In the genomic region with DNA sequence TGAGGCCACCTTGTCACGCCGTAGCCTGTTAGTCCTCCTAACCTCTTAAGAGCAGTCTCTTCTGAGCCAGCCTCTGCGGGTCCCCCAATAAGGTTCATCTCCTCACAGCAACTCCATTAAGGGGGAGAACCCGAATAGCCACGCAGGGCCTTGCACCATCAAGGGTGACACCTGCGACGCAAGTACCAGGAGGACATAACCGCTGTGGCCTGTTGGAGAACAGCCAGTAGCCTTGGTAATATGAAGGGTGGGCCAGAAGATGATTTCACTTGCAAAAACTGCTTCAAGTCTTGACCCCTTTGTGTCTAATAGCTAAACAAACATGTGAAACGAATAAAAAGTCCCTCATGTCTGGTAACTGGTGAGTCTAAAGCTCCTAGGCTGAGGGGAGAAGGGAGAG, we compare ENCODE assay signal across 16 cellular contexts. TPM values are rescaled to one million over a fixed set of nuclear protein-coding genes. Genes with fewer than 3 reads are reported as not detected.
DNase-seq lines count a peak whose midpoint lies in the region; ATAC-seq and TF ChIP-seq lines count a peak whose summit lies in the region.
"Had no signal": no experiment of that assay in that cellular context is flagged by ENCODE, and none has a peak within 500 bp of the region (broad histone marks: within the 10 kb centered on the region; RNA-seq: fewer than 3 reads in every experiment).

No MANE protein-coding gene starts in this region.

- TF ChIP-seq CTCF in OCI-LY1 (IDR thresholded peaks at IDR 0.05; ENCODE audit: low read length), result no peak
- peak in 2 of 56 donors; percentile 1 to 4 for TF ChIP-seq CTCF in dorsolateral prefrontal cortex (IDR thresholded peaks at IDR 0.05 in 54 of 56, conservative IDR thresholded peaks at IDR 0.05 in 2 of 56; ENCODE audit: low read depth in 1 of 56, partially characterized antibody in 56 of 56)
- TF ChIP-seq CTCF in osteoblast (IDR thresholded peaks at IDR 0.05; ENCODE audit: extremely low read depth, low read depth, low read length), result no peak

- no peaks in the 10 kb centered on the region for H3K9me2 ChIP-seq in OCI-LY1 (ENCODE audit: low read depth, low read length)

- H3K36me3 ChIP-seq in OCI-LY1 (ENCODE audit: insufficient read depth, low read length) (peaks cover 56% of the 10 kb centered on the region), osteoblast (ENCODE audit: insufficient read depth, low read length) (peaks cover 37% of the 10 kb centered on the region)

- H3K27ac ChIP-seq in OCI-LY1 (ENCODE audit: low read depth, low read length, poor library complexity, severe bottlenecking), result peak overlapping the region; percentile 9
- H3K27ac ChIP-seq in dorsolateral prefrontal cortex, result peak overlapping the region in 37 of 59 donors; percentile 2 to 89 (median 58)
- no peak overlapping the region for H3K27ac ChIP-seq in osteoblast (ENCODE audit: low read depth, low read length)
- H3K27ac ChIP-seq: coronary artery had no signal

- no peaks in the 10 kb centered on the region for H4K20me1 ChIP-seq in OCI-LY1 (ENCODE audit: insufficient read depth, low read length)
- peaks cover 27% of the 10 kb centered on the region for H4K20me1 ChIP-seq in osteoblast (ENCODE audit: insufficient read depth, low read length)

- H3K27me3 ChIP-seq in OCI-LY1 (ENCODE audit: insufficient read depth, low read length) (no peaks in the 10 kb centered on the region), dorsolateral prefrontal cortex (no peaks in the 10 kb centered on the region), osteoblast (ENCODE audit: insufficient read depth, low read length) (no peaks in the 10 kb centered on the region)
- H3K27me3 ChIP-seq: gastroesophageal sphincter had no signal

- H3F3A ChIP-seq in OCI-LY1 (ENCODE audit: insufficient read depth, low read length), result no peaks in the 10 kb centered on the region

- H3K79me2 ChIP-seq in OCI-LY1 (ENCODE audit: insufficient read depth, low read length), result no peaks in the 10 kb centered on the region
- H3K79me2 ChIP-seq in osteoblast (ENCODE audit: insufficient read depth, low read length), result no peaks in the 10 kb centered on the region

- no peaks in the 10 kb centered on the region for H3K9me3 ChIP-seq in OCI-LY1 (ENCODE audit: low read length)
- H3K9me3 ChIP-seq in osteoblast (ENCODE audit: low read depth, low read length), result no peaks in the 10 kb centered on the region
- H3K9me3 ChIP-seq: gastroesophageal sphincter had no signal

- H3K4me2 ChIP-seq in OCI-LY1 (ENCODE audit: low read length) (no peak overlapping the region), osteoblast (ENCODE audit: insufficient read depth, low read length) (no peak overlapping the region)

- intact Hi-C loops in dorsolateral prefrontal cortex (cut with DNase I), result loop anchor here (2.0 to 10.0 kb wide), 3 partner anchors 273 to 777 kb away; partner anchors contain the start of genes ARHGAP1 (in 1 of the 2), MDK (in 1 of the 2) and ZNF408 (in 1 of the 2)

- no peak overlapping the region for H3K4me3 ChIP-seq in OCI-LY1 (ENCODE audit: low read depth, low read length, poor library complexity, severe bottlenecking)
- no peak overlapping the region for H3K4me3 ChIP-seq in dorsolateral prefrontal cortex
- no peak overlapping the region for H3K4me3 ChIP-seq in osteoblast (ENCODE audit: insufficient read depth, low read length)
- H3K4me3 ChIP-seq: coronary artery, gastroesophageal sphincter had no signal

- no peak overlapping the region for H3K9ac ChIP-seq in OCI-LY1 (ENCODE audit: low read length)

- no peak for DNase-seq in dorsolateral prefrontal cortex
- peak; percentile 79 for DNase-seq in osteoblast (ENCODE audit: insufficient read length, low spot score, missing footprints)
- no peak for DNase-seq in stimulated activated CD4-positive, alpha-beta T cell treated with anti-CD3 and anti-CD28 coated beads, Interleukin-2, amount 100 ng/mL, for 48 hours
- DNase-seq: activated T-cell treated with anti-CD3 and anti-CD28 coated beads for 4 hours, mammary epithelial cell, NCI-H2107, NCI-H524 treated with DMSO at 0.1 percent for 48 hours, SIG-M5, small intestine had no signal

- peak; percentile 25 for TF ChIP-seq POLR2A in GM19193 (IDR thresholded peaks at IDR 0.05; ENCODE audit: extremely low read depth, insufficient read depth, insufficient read length)

- ATAC-seq in HG02870 (IDR thresholded peaks at IDR 0.05; ENCODE audit: unreplicated experiment) (no peak), GM19395 (IDR thresholded peaks at IDR 0.05; ENCODE audit: unreplicated experiment) (no peak), HG03565 (IDR thresholded peaks at IDR 0.05; ENCODE audit: unreplicated experiment) (no peak)

- H2AFZ ChIP-seq in OCI-LY1 (ENCODE audit: low read length), result no peak overlapping the region
- no peak overlapping the region for H2AFZ ChIP-seq in osteoblast (ENCODE audit: low read length)

- H3K4me1 ChIP-seq in OCI-LY1 (ENCODE audit: insufficient read depth, low read length, severe bottlenecking), result no peaks in the 10 kb centered on the region
- peaks cover 7% of the 10 kb centered on the region for H3K4me1 ChIP-seq in osteoblast (ENCODE audit: insufficient read depth, low read length)

RNA-seq across cellular contexts. Expression of gene ARFGAP2, which starts 14.8 kb away (rescaled TPM):
- total RNA-seq in dorsolateral prefrontal cortex (100 to 1,000 TPM in 110 of 120 experiments, 10 to 100 TPM in 10; 84.8 to 149 (median 114) TPM), osteoblast (104 and 139 TPM in 2 replicates)

RNA-seq across cellular contexts. Expression of gene PACSIN3, which starts 24.3 kb away (rescaled TPM):
- total RNA-seq in dorsolateral prefrontal cortex, result 10 to 100 TPM in 117 of 120 experiments, 1 to 10 TPM in 3; 7.7 to 54.9 (median 21.5) TPM
- total RNA-seq in osteoblast, result 11.2 and 12.7 TPM in 2 replicates

RNA-seq across cellular contexts. Expression of gene DDB2, which starts 52.9 kb away (rescaled TPM):
- total RNA-seq in dorsolateral prefrontal cortex (10 to 100 TPM in 118 of 120 experiments, 1 to 10 TPM in 2; 7.0 to 40.6 (median 19.7) TPM), osteoblast (52.5 and 66.6 TPM in 2 replicates)
